Comparison of ENCODE assay signal across 8 cellular contexts in genomic region chr1:185733818-185734709, GRCh38. TPM values are rescaled to one million over a fixed set of nuclear protein-coding genes. Genes with fewer than 3 reads are reported as not detected.
A peak's percentile ranks its signal among the peaks of the same experiment; 100 is the strongest.
DNase-seq lines count a peak whose midpoint lies in the region; ATAC-seq, FAIRE-seq and TF ChIP-seq lines count a peak whose summit lies in the region.

Gene HMCN1, plus strand, starts transcription at chr1:185734391. Its CDS starts 389 bp downstream, at chr1:185734780.

- no peak within 1 kb of the TSS for H3K27ac Mint-ChIP-seq in T-helper 17 cell

- H3K4me1 ChIP-seq in small intestine (ENCODE audit: control insufficient read depth in 2 of 2, insufficient read depth in 1 of 2, low read depth in 1 of 2, low read length in 1 of 2) = no peaks in the 10 kb centered on the region

- WGBS in small intestine, 3 donors = 1 to 3% (median 1%) methylated on average over 37 to 47 of the region's 47 CpGs

- DNase-seq in EL (peak; percentile 79), Kasumi-1 (lab: John Stamatoyannopoulos, UW) (peak; percentile 32 to 40), T-helper 17 cell (peak in 1 of 3 donors; percentile 9), coronary artery (ENCODE audit: low spot score) (peak; percentile 87), kidney glomerular epithelial cell (lab: John Stamatoyannopoulos, UW) (peak; percentile 15), small intestine (peak; percentile 65)

- H3K36me3 Mint-ChIP-seq in T-helper 17 cell (ENCODE audit: low read depth) = peaks cover 5% of the 10 kb centered on the region

- no peak for TF ChIP-seq CTCF in coronary artery (IDR thresholded peaks at IDR 0.05)

- H3K4me3 ChIP-seq in coronary artery (peak within 1 kb of the TSS; percentile 86), small intestine (ENCODE audit: low read depth in 1 of 2, low read length in 2 of 2) (peak within 1 kb of the TSS in 1 of 2 donors; percentile 48)

- peaks cover 15% of the 10 kb centered on the region for H3K4me1 Mint-ChIP-seq in T-helper 17 cell

- H3K9me3 ChIP-seq in T-helper 17 cell (ENCODE audit: control insufficient read depth, low read length, poor library complexity, severe bottlenecking) (no peaks in the 10 kb centered on the region), small intestine (ENCODE audit: control insufficient read depth, low read depth) (no peaks in the 10 kb centered on the region)

- peak; percentile 50 for ATAC-seq in T-helper 17 cell
- ATAC-seq in GM19324 (IDR thresholded peaks at IDR 0.05; ENCODE audit: low FRiP score, unreplicated experiment) = no peak
- ATAC-seq in HG03378 (IDR thresholded peaks at IDR 0.05; ENCODE audit: unreplicated experiment) = no peak

- peaks cover 36% of the 10 kb centered on the region for H3K27me3 Mint-ChIP-seq in T-helper 17 cell

- no peaks in the 10 kb centered on the region for H3K36me3 ChIP-seq in small intestine (ENCODE audit: control insufficient read depth in 2 of 2, insufficient read depth in 2 of 2, low read length in 2 of 2)

- no peaks in the 10 kb centered on the region for H3K27me3 ChIP-seq in small intestine (ENCODE audit: control insufficient read depth in 2 of 2, insufficient read depth in 2 of 2, low read length in 2 of 2)

- H3K4me3 Mint-ChIP-seq in T-helper 17 cell = peak within 1 kb of the TSS; percentile 83

- FAIRE-seq in small intestine (lab: Jason Lieb, UNC) = no peak

- peak within 1 kb of the TSS; percentile 74 to 96 for H3K27ac ChIP-seq in coronary artery
- peak within 1 kb of the TSS in 1 of 2 donors; percentile 47 for H3K27ac ChIP-seq in small intestine (ENCODE audit: low read depth in 1 of 2, low read length in 1 of 2)

RNA-seq across cellular contexts. Expression of gene HMCN1, which starts in this region (rescaled TPM):
- total RNA-seq in T-helper 17 cell = under 1 TPM; 0.05 to 0.57 TPM
- polyA plus RNA-seq in small intestine = 1 to 10 TPM in 1 of 3 donors, under 1 TPM in 2; under 0.01 to 1.9 (median 0.54) TPM

Comparison
In these comparisons a context has a peak if more than half of its experiments do, and no peak if none do; other contexts are left out.
1. Peak in ATAC-seq in T-helper 17 cell; RNA of the gene not detected or under 1 TPM.